In the genomic region with DNA sequence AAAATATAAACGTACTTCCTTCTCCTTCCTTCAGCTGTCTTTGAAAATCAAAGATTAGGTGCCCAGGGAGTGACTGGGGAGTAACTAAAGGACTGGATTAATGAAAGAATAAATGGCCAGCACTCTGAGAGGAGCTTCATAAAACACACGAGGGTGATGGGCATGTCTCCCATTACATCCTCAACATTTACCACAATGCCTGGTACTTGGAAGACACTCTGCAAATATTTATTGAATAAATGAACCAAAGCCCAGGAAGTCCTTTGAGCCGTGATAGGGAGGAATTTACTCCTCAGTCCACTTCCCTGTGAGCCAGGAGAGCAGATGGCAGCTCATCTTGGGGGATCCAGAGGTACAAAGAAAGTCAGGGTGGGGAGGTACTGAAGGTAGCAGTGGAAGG, we compare ENCODE assay signal across 16 cellular contexts.
DNase-seq lines count a peak whose midpoint lies in the region; ATAC-seq and TF ChIP-seq lines count a peak whose summit lies in the region.
"Had no signal": no experiment of that assay in that cellular context is flagged by ENCODE, and none has a peak within 500 bp of the region (broad histone marks: within the 10 kb centered on the region; RNA-seq: fewer than 3 reads in every experiment).

No MANE protein-coding gene starts in this region.

- TF ChIP-seq CTCF in CD8-positive, alpha-beta T cell (IDR thresholded peaks at IDR 0.05), result no peak

- no peaks in the 10 kb centered on the region for H3K9me3 Mint-ChIP-seq in activated CD4-positive, alpha-beta T cell treated with anti-CD3 and anti-CD28 coated beads, Interleukin-2, amount 10 ng/mL, durations not matched to agents 24 days and 14 days
- no peaks in the 10 kb centered on the region for H3K9me3 Mint-ChIP-seq in CD8-positive, alpha-beta T cell
- no peaks in the 10 kb centered on the region for H3K9me3 Mint-ChIP-seq in activated T-helper 1 cell treated with anti-CD3 and anti-CD28 coated beads, Interleukin-12 subunit alpha, Interleukin-12 subunit beta, Interleukin-2, Interleukin-4 antibody, amounts not matched to agents 30 ng/mL and 10 ng/mL and 1 ng/mL, durations not matched to agents 14 hours and 24 hours and 36 hours
- H3K9me3 Mint-ChIP-seq: CD4-positive, alpha-beta T cell; GM23338 had no signal

- no peaks in the 10 kb centered on the region for H3K36me3 Mint-ChIP-seq in activated CD4-positive, alpha-beta T cell treated with anti-CD3 and anti-CD28 coated beads, Interleukin-2, amount 10 ng/mL, durations not matched to agents 24 days and 14 days (ENCODE audit: low read depth)
- H3K36me3 Mint-ChIP-seq in CD8-positive, alpha-beta T cell, result no peaks in the 10 kb centered on the region
- H3K36me3 Mint-ChIP-seq in activated T-helper 1 cell treated with anti-CD3 and anti-CD28 coated beads, Interleukin-12 subunit alpha, Interleukin-12 subunit beta, Interleukin-2, Interleukin-4 antibody, amounts not matched to agents 30 ng/mL and 10 ng/mL and 1 ng/mL, durations not matched to agents 14 hours and 24 hours and 36 hours (ENCODE audit: low read depth), result no peaks in the 10 kb centered on the region

- no peak overlapping the region for H3K27ac ChIP-seq in CD8-positive, alpha-beta T cell (ENCODE audit: low read depth, low read length)
- H3K27ac ChIP-seq: KMS-11 had no signal

- no peak overlapping the region for H3K27ac Mint-ChIP-seq in activated CD4-positive, alpha-beta T cell treated with anti-CD3 and anti-CD28 coated beads, Interleukin-2, amount 10 ng/mL, durations not matched to agents 24 days and 14 days
- no peak overlapping the region for H3K27ac Mint-ChIP-seq in CD8-positive, alpha-beta T cell
- H3K27ac Mint-ChIP-seq in activated T-helper 1 cell treated with anti-CD3 and anti-CD28 coated beads, Interleukin-12 subunit alpha, Interleukin-12 subunit beta, Interleukin-2, Interleukin-4 antibody, amounts not matched to agents 30 ng/mL and 10 ng/mL and 1 ng/mL, durations not matched to agents 14 hours and 24 hours and 36 hours, result no peak overlapping the region
- H3K27ac Mint-ChIP-seq: B cell; CD4-positive, alpha-beta T cell; GM23338 had no signal

- H3K4me3 ChIP-seq in CD8-positive, alpha-beta T cell (ENCODE audit: low read depth, low read length), result no peak overlapping the region
- H3K4me3 ChIP-seq: GM23338 had no signal

- intact Hi-C loops in activated CD4-positive, alpha-beta T cell treated with anti-CD3 and anti-CD28 coated beads, Interleukin-2, amount 10 ng/mL, durations not matched to agents 24 days and 14 days (cut with micrococcal nuclease), result no loop called here
- intact Hi-C loops in left colon (cut with DNase I, micrococcal nuclease), result no loop called here
- intact Hi-C loops in CD8-positive, alpha-beta T cell (cut with DNase I, micrococcal nuclease), result no loop called here
- intact Hi-C loops in activated T-helper 1 cell treated with anti-CD3 and anti-CD28 coated beads, Interleukin-12 subunit alpha, Interleukin-12 subunit beta, Interleukin-2, Interleukin-4 antibody, amounts not matched to agents 30 ng/mL and 10 ng/mL and 1 ng/mL, durations not matched to agents 14 hours and 24 hours and 36 hours (cut with micrococcal nuclease), result no loop called here

- H3K9me3 ChIP-seq in CD8-positive, alpha-beta T cell (ENCODE audit: low read length), result no peaks in the 10 kb centered on the region

- H3K27me3 ChIP-seq in CD8-positive, alpha-beta T cell (ENCODE audit: insufficient read depth, low read length), result no peaks in the 10 kb centered on the region

- peak; percentile 26 for DNase-seq in activated CD4-positive, alpha-beta T cell treated with anti-CD3 and anti-CD28 coated beads, Interleukin-2, amount 10 ng/mL, durations not matched to agents 24 days and 14 days
- DNase-seq in activated CD4-positive, alpha-beta T cell treated with anti-CD3 and anti-CD28 coated beads, Interleukin-2, amount 50 U/mL, for 1 hour, result no peak
- DNase-seq in NCI-H146 treated with DMSO at 0.1 percent for 48 hours (lab: John Stamatoyannopoulos, UW; ENCODE audit: unreplicated experiment) (peak; percentile 69), NCI-H345 (lab: John Stamatoyannopoulos, UW) (peak; percentile 42), left colon (no peak), NCI-H446 treated with DMSO at 0.1 percent for 48 hours (lab: John Stamatoyannopoulos, UW) (no peak)
- DNase-seq in CD8-positive, alpha-beta T cell, result no peak
- DNase-seq in activated T-helper 1 cell treated with anti-CD3 and anti-CD28 coated beads, Interleukin-12 subunit alpha, Interleukin-12 subunit beta, Interleukin-2, Interleukin-4 antibody, amounts not matched to agents 30 ng/mL and 10 ng/mL and 1 ng/mL, durations not matched to agents 14 hours and 24 hours and 36 hours (ENCODE audit: low spot score), result no peak
- DNase-seq: CD4-positive, alpha-beta T cell; GF-D8; HCEC 1CT; NCI-H226; NCI-H82 had no signal

- no peaks in the 10 kb centered on the region for H3K4me1 Mint-ChIP-seq in activated CD4-positive, alpha-beta T cell treated with anti-CD3 and anti-CD28 coated beads, Interleukin-2, amount 10 ng/mL, durations not matched to agents 24 days and 14 days
- H3K4me1 Mint-ChIP-seq in CD8-positive, alpha-beta T cell (ENCODE audit: low read depth), result no peaks in the 10 kb centered on the region
- H3K4me1 Mint-ChIP-seq in activated T-helper 1 cell treated with anti-CD3 and anti-CD28 coated beads, Interleukin-12 subunit alpha, Interleukin-12 subunit beta, Interleukin-2, Interleukin-4 antibody, amounts not matched to agents 30 ng/mL and 10 ng/mL and 1 ng/mL, durations not matched to agents 14 hours and 24 hours and 36 hours (ENCODE audit: low read depth), result no peaks in the 10 kb centered on the region
- H3K4me1 Mint-ChIP-seq: B cell had no signal

- H3K4me3 Mint-ChIP-seq in activated CD4-positive, alpha-beta T cell treated with anti-CD3 and anti-CD28 coated beads, Interleukin-2, amount 10 ng/mL, durations not matched to agents 24 days and 14 days, result no peak overlapping the region
- no peak overlapping the region for H3K4me3 Mint-ChIP-seq in CD8-positive, alpha-beta T cell
- no peak overlapping the region for H3K4me3 Mint-ChIP-seq in activated T-helper 1 cell treated with anti-CD3 and anti-CD28 coated beads, Interleukin-12 subunit alpha, Interleukin-12 subunit beta, Interleukin-2, Interleukin-4 antibody, amounts not matched to agents 30 ng/mL and 10 ng/mL and 1 ng/mL, durations not matched to agents 14 hours and 24 hours and 36 hours
- H3K4me3 Mint-ChIP-seq: B cell; CD4-positive, alpha-beta T cell; GM23338 had no signal

- peaks cover 4% of the 10 kb centered on the region for H3K27me3 Mint-ChIP-seq in activated CD4-positive, alpha-beta T cell treated with anti-CD3 and anti-CD28 coated beads, Interleukin-2, amount 10 ng/mL, durations not matched to agents 24 days and 14 days
- peaks cover 18% of the 10 kb centered on the region for H3K27me3 Mint-ChIP-seq in CD8-positive, alpha-beta T cell (ENCODE audit: low read depth)
- H3K27me3 Mint-ChIP-seq in activated T-helper 1 cell treated with anti-CD3 and anti-CD28 coated beads, Interleukin-12 subunit alpha, Interleukin-12 subunit beta, Interleukin-2, Interleukin-4 antibody, amounts not matched to agents 30 ng/mL and 10 ng/mL and 1 ng/mL, durations not matched to agents 14 hours and 24 hours and 36 hours (ENCODE audit: insufficient read depth), result peaks cover 5% of the 10 kb centered on the region

- CTCF ChIA-PET in CD8-positive, alpha-beta T cell (lab: Charles Lee), result no interaction called here

- ATAC-seq in left colon, result peak; percentile 21
- ATAC-seq in CD8-positive, alpha-beta T cell, result no peak
- ATAC-seq: GM23338 had no signal

- POLR2A ChIA-PET in CD8-positive, alpha-beta T cell (lab: Charles Lee), result no interaction called here

- no peaks in the 10 kb centered on the region for H3K36me3 ChIP-seq in CD8-positive, alpha-beta T cell (ENCODE audit: insufficient read depth, low read length)

- no peaks in the 10 kb centered on the region for H3K4me1 ChIP-seq in CD8-positive, alpha-beta T cell (ENCODE audit: insufficient read depth, low read length)

Comparison
In these comparisons a context has a peak if more than half of its experiments do, and no peak if none do; other contexts are left out.
1. DNase-seq: peak in activated CD4-positive, alpha-beta T cell treated with anti-CD3 and anti-CD28 coated beads, Interleukin-2, amount 10 ng/mL, durations not matched to agents 24 days and 14 days (single experiment), NCI-H146 treated with DMSO at 0.1 percent for 48 hours (single experiment) and NCI-H345 (single experiment); none in activated CD4-positive, alpha-beta T cell treated with anti-CD3 and anti-CD28 coated beads, Interleukin-2, amount 50 U/mL, for 1 hour (single experiment), left colon (0 of 2), CD8-positive, alpha-beta T cell (0 of 7), activated T-helper 1 cell treated with anti-CD3 and anti-CD28 coated beads, Interleukin-12 subunit alpha, Interleukin-12 subunit beta, Interleukin-2, Interleukin-4 antibody, amounts not matched to agents 30 ng/mL and 10 ng/mL and 1 ng/mL, durations not matched to agents 14 hours and 24 hours and 36 hours (single experiment) and NCI-H446 treated with DMSO at 0.1 percent for 48 hours (single experiment).